In the genomic region with DNA sequence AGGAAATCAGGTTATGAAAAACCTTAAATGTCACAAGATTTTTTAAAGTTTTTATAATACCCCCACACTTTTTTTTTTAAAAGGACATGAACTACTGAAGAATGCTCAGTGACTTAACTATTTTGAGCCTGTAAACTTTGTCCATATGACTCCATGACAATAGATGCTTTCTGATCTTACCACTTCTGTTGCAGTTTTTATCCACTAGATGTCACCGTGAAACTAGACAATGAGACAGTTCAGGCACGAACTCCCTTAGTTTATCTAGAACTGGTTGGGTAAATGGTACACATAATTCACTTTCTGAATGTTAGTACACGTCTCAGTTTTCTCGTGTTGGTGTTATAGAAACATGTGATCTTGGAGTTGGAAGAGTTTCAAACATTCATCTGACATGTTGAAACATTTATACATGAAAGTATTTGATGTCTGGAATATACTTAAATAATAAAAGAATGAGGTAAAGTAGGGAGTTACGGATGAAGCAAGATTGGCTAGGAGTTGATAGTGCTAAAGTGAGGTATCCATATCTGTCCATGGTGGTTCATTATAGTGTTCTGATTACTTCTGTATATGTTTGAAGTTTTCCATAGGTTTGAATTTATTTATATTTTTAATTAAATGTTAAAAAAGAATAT, we compare ENCODE assay signal across 8 cellular contexts. TPM values are rescaled to one million over a fixed set of nuclear protein-coding genes. Genes with fewer than 3 reads are reported as not detected.
DNase-seq lines count a peak whose midpoint lies in the region; ATAC-seq and TF ChIP-seq lines count a peak whose summit lies in the region.

No MANE protein-coding gene starts in this region.

- H2AFZ ChIP-seq in PC-9: no peak overlapping the region

- H4K20me1 ChIP-seq in PC-9 (ENCODE audit: insufficient read depth): no peaks in the 10 kb centered on the region

- ATAC-seq in GM21717 (IDR thresholded peaks at IDR 0.05; ENCODE audit: unreplicated experiment) (peak; percentile 90), lung (ENCODE audit: insufficient read depth, low FRiP score) (peak; percentile 69)

- H3K9me3 ChIP-seq in PC-9 (ENCODE audit: insufficient read depth, low read depth) (no peaks in the 10 kb centered on the region), lung (ENCODE audit: control insufficient read depth in 2 of 2, insufficient read depth in 1 of 2, low read length in 1 of 2) (no peaks in the 10 kb centered on the region), vagina (no peaks in the 10 kb centered on the region)

- CTCF ChIA-PET in PC-9 (lab: Charles Lee): no interaction called here

- TF ChIP-seq CTCF in PC-9 (conservative IDR thresholded peaks at IDR 0.05) (peak; percentile 85), lung (IDR thresholded peaks at IDR 0.05; ENCODE audit: control extremely low read depth, extremely low read depth) (peak; percentile 68), vagina (IDR thresholded peaks at IDR 0.05) (peak; percentile 64 to 69 (median 68))

- peak; percentile 8 for DNase-seq in activated CD8-positive, alpha-beta memory T cell treated with anti-CD3 and anti-CD28 coated beads, Interleukin-2, amount 50 U/mL, for 1 hour (ENCODE audit: extremely low read depth)
- no peak for DNase-seq in activated CD8-positive, alpha-beta memory T cell treated with anti-CD3 and anti-CD28 coated beads, Interleukin-2, amount 50 U/mL, for 4 hours
- DNase-seq in KBM-7 (peak; percentile 74), PC-9 (peak; percentile 3 to 77), dedifferentiated amniotic fluid mesenchymal stem cell (ENCODE audit: extremely low spot score) (peak; percentile 86), lung (ENCODE audit: low spot score) (no peak), vagina (ENCODE audit: extremely low spot score in 2 of 2) (no peak)

- no peaks in the 10 kb centered on the region for H3K4me1 ChIP-seq in PC-9 (replicated peaks; ENCODE audit: insufficient read depth)
- no peaks in the 10 kb centered on the region for H3K4me1 ChIP-seq in lung (ENCODE audit: control insufficient read depth in 2 of 2, insufficient read depth in 2 of 2, low read length in 2 of 2)
- H3K4me1 ChIP-seq in vagina: no peaks in the 10 kb centered on the region

- in situ Hi-C loops in KBM-7 (cut with MboI; ENCODE audit: low pct_unique_long_range_greater_than_20kb, low sequenced_read_pairs): no loop called here

- H3K4me3 ChIP-seq in PC-9 (no peak overlapping the region), lung (no peak overlapping the region), vagina (no peak overlapping the region)

- H3K36me3 ChIP-seq in PC-9 (ENCODE audit: low read depth) (no peaks in the 10 kb centered on the region), lung (ENCODE audit: control insufficient read depth in 2 of 2, insufficient read depth in 2 of 2, low read length in 2 of 2) (no peaks in the 10 kb centered on the region), vagina (no peaks in the 10 kb centered on the region)

- no TSS peak for BruUV-seq in PC-9 (replicated peaks; lab: Mats Ljungman, UMichigan)

- H3K9me2 ChIP-seq in PC-9 (ENCODE audit: insufficient read depth): no peaks in the 10 kb centered on the region

- H3K27me3 ChIP-seq in PC-9 (ENCODE audit: insufficient read depth, low read depth) (no peaks in the 10 kb centered on the region), lung (ENCODE audit: control insufficient read depth, insufficient read depth) (no peaks in the 10 kb centered on the region), vagina (no peaks in the 10 kb centered on the region)

- no peak overlapping the region for H3K27ac ChIP-seq in PC-9
- H3K27ac ChIP-seq in lung (ENCODE audit: low read depth in 1 of 2, low read length in 1 of 2): no peak overlapping the region
- no peak overlapping the region for H3K27ac ChIP-seq in vagina

- no peaks in the 10 kb centered on the region for H3F3A ChIP-seq in PC-9 (ENCODE audit: insufficient read depth, low read depth)

- no peak overlapping the region for H3K4me2 ChIP-seq in PC-9

- 21 to 22% methylated on average over 5 of the region's 5 CpGs for WGBS in lung, 2 donors

- H3K79me2 ChIP-seq in PC-9 (ENCODE audit: low read depth): no peaks in the 10 kb centered on the region

- no peak for TF ChIP-seq POLR2A in vagina (IDR thresholded peaks at IDR 0.05)

- POLR2A ChIA-PET in PC-9 (lab: Charles Lee; ENCODE audit: unreplicated experiment): no interaction called here

- intact Hi-C loops in PC-9 (cut with micrococcal nuclease; ENCODE audit: unreplicated experiment): loop anchor here (1.0 to 10.0 kb wide), 5 partner anchors 115 to 913 kb away; no protein-coding TSS in a partner anchor
- intact Hi-C loops in vagina (cut with DNase I): no loop called here

RNA-seq across cellular contexts. Expression of a gene that starts 8.1 kb away (rescaled TPM):
- total RNA-seq in PC-9 (2021) (2.7 and 2.8 TPM in 2 replicates), lung (1 to 10 TPM; 1.2 to 5.1 TPM), vagina (2.9 TPM)
- under 1 TPM; 0.65 to 0.91 TPM for polyA plus RNA-seq in lung

RNA-seq across cellular contexts. Expression of a gene that starts 26.2 kb away (rescaled TPM):
- total RNA-seq in PC-9 (2021) (not detected in 2 replicates), lung (not detected), vagina (3.4 TPM)
- polyA plus RNA-seq in lung: under 1 TPM in 1 of 2 donors, not detected in 1; 0.02 TPM

RNA-seq across cellular contexts. Expression of a gene that starts 43.0 kb away (rescaled TPM):
- not detected in 2 replicates for total RNA-seq in PC-9 (2021)
- total RNA-seq in lung: not detected
- not detected for polyA plus RNA-seq in lung
- not detected for total RNA-seq in vagina

Comparison
In these comparisons a context has a peak if more than half of its experiments do, and no peak if none do; other contexts are left out.
1. DNase-seq: peak in activated CD8-positive, alpha-beta memory T cell treated with anti-CD3 and anti-CD28 coated beads, Interleukin-2, amount 50 U/mL, for 1 hour (single experiment), KBM-7 (single experiment), PC-9 (2 of 2) and dedifferentiated amniotic fluid mesenchymal stem cell (single experiment); none in activated CD8-positive, alpha-beta memory T cell treated with anti-CD3 and anti-CD28 coated beads, Interleukin-2, amount 50 U/mL, for 4 hours (single experiment), lung (single experiment) and vagina (0 of 2).
2. Peak in every context shown above with its lines, with median percentiles within 50 percentile points of each other: CTCF ChIP-seq.